In genomic region chr15:75578948-75579908, GRCh38 we compare ENCODE assay signal across 8 cellular contexts. TPM values are rescaled to one million over a fixed set of nuclear protein-coding genes. Genes with fewer than 3 reads are reported as not detected.
DNase-seq lines count a peak whose midpoint lies in the region; ATAC-seq, FAIRE-seq and TF ChIP-seq lines count a peak whose summit lies in the region.

TSS of gene PTPN9 (minus strand) at chr15:75579315. CDS start at chr15:75578776, 539 bp downstream.

- DNase-seq in 8988T (peak; percentile 46), NOMO-1 (lab: John Stamatoyannopoulos, UW; ENCODE audit: unreplicated experiment in 2 of 2) (peak; percentile 75 to 76), H1 (ENCODE audit: low read depth in 1 of 2, low spot score in 2 of 2) (peak; percentile 69 to 86), memory B cell (ENCODE audit: low spot score in 2 of 2) (peak; percentile 42 to 62)
- peak; percentile 40 to 49 for DNase-seq in activated CD8-positive, alpha-beta memory T cell treated with anti-CD3 and anti-CD28 coated beads for 4 hours (ENCODE audit: low read depth in 2 of 2)
- peak; percentile 43 to 68 (median 44) for DNase-seq in stimulated activated CD4-positive, alpha-beta T cell treated with anti-CD3 and anti-CD28 coated beads, TNF-alpha, amount 100 ng/mL, for 48 hours (ENCODE audit: low read depth in 3 of 3)

- H3K4me1 Mint-ChIP-seq in memory B cell = peaks cover 22% of the 10 kb centered on the region

- peak within 1 kb of the TSS; percentile 63 to 82 for H3K4me2 ChIP-seq in H1 (ENCODE audit: insufficient read depth in 1 of 2, low read depth in 2 of 2, low read length in 2 of 2)

- H3K79me1 ChIP-seq in H1 (ENCODE audit: low read depth, low read length) = peaks cover 4% of the 10 kb centered on the region

- peak within 1 kb of the TSS; percentile 75; the same call in 1 of the 2 replicates for H2BK20ac ChIP-seq in H1 (ENCODE audit: low read length)

- H3K23ac ChIP-seq in H1 (ENCODE audit: insufficient read length) = no peak within 1 kb of the TSS

- peak within 1 kb of the TSS; percentile 76; the same call in 1 of the 2 replicates for H3K27ac ChIP-seq in H1 (ENCODE audit: low read depth, low read length)

- TF ChIP-seq CTCF in H1 (IDR thresholded peaks at IDR 0.05; ENCODE audit: control extremely low read depth in 1 of 3, insufficient read depth in 1 of 3, low read depth in 1 of 3, low read length in 3 of 3) = peak in 2 of 3 experiments; percentile 40 to 47; a peak in 3 of 4 replicates

- WGBS in H1 (ENCODE audit: extremely low coverage in 1 of 2, insufficient coverage in 1 of 2, insufficient read length in 1 of 2, insufficient replicate concordance in 2 of 2, low coverage in 1 of 2, low lambda C conversion rate in 2 of 2, missing lambda C conversion rate in 1 of 2), 2 experiments = 3% methylated on average over 55 of the region's 77 CpGs; no CpG with 5 or more reads in 1 of the 2 experiments

- peak; percentile 47 to 71 for TF ChIP-seq POLR2A in H1 (IDR thresholded peaks at IDR 0.05; ENCODE audit: control extremely low read depth in 1 of 2, low read depth in 2 of 2, low read length in 2 of 2)

- peak within 1 kb of the TSS; percentile 78 for H3K4ac ChIP-seq in H1 (replicated peaks; ENCODE audit: insufficient read length, low read depth, low read length)

- ATAC-seq in GM18867 (IDR thresholded peaks at IDR 0.05; ENCODE audit: unreplicated experiment) (peak; percentile 63), HG03439 (IDR thresholded peaks at IDR 0.05; ENCODE audit: unreplicated experiment) (peak; percentile 49), memory B cell (ENCODE audit: low read depth) (peak; percentile 83)

- H3K4me3 ChIP-seq in H1 (ENCODE audit: extremely low read depth in 1 of 4, insufficient read depth in 2 of 4, low read depth in 3 of 4, low read length in 4 of 4) = peak within 1 kb of the TSS; percentile 92 to 96 (median 94)

- H3K18ac ChIP-seq in H1 (ENCODE audit: extremely low read depth, low read length) = peak within 1 kb of the TSS; percentile 78

- H3K9me3 Mint-ChIP-seq in memory B cell = no peaks in the 10 kb centered on the region

- CTCF ChIA-PET in H1 (lab: Charles Lee; ENCODE audit: partially characterized antibody) = interaction anchor here (0.8 to 2.2 kb wide), 6 partner anchors 11 to 126 kb away, joined by 3 to 8 read pairs (median 4); no protein-coding TSS in a partner anchor

- H3K36me3 ChIP-seq in H1 (ENCODE audit: control insufficient read depth in 2 of 4, insufficient read depth in 4 of 4, low read length in 3 of 4) = no peaks in the 10 kb centered on the region

- H4K91ac ChIP-seq in H1 (replicated peaks; ENCODE audit: insufficient read length, low read length) = peak within 1 kb of the TSS; percentile 81

- peaks cover 2 to 6% (median 4%) of the 10 kb centered on the region in 4 experiments; a peak in 6 of 7 replicates for H3K4me1 ChIP-seq in H1 (replicated peaks in 1 of 4; ENCODE audit: control insufficient read depth in 3 of 4, insufficient read depth in 4 of 4, low read length in 3 of 4)

- peak within 1 kb of the TSS; percentile 98 for H2AFZ ChIP-seq in H1 (ENCODE audit: low read length)

- no peak within 1 kb of the TSS for H2AK5ac ChIP-seq in H1 (ENCODE audit: low read depth, low read length)

- H3K23me2 ChIP-seq in H1 (ENCODE audit: low read depth, low read length) = peaks cover 5% of the 10 kb centered on the region; the same call in 1 of the 2 replicates

- no peak for FAIRE-seq in H1 (lab: Jason Lieb, UNC)

- H2BK120ac ChIP-seq in H1 (replicated peaks; ENCODE audit: low read depth, low read length) = peak within 1 kb of the TSS; percentile 92

- peaks cover 12 to 38% of the 10 kb centered on the region in 2 experiments for H3K79me2 ChIP-seq in H1 (ENCODE audit: control insufficient read depth in 1 of 2, insufficient read depth in 2 of 2, low read length in 2 of 2)

- no peak within 1 kb of the TSS for H3K14ac ChIP-seq in H1 (ENCODE audit: insufficient read length)

- peak in 1 of 2 experiments; percentile 23; a peak in 1 of 4 replicates for TF ChIP-seq RAD21 in H1 (IDR thresholded peaks at IDR 0.05 in 1 of 2, conservative IDR thresholded peaks at IDR 0.05 in 1 of 2; ENCODE audit: low read depth in 2 of 2, low read length in 2 of 2)

- no peaks in the 10 kb centered on the region for H3K27me3 ChIP-seq in H1 (replicated peaks in 1 of 4; ENCODE audit: control insufficient read depth in 3 of 4, extremely low read depth in 1 of 4, insufficient read depth in 3 of 4, low read length in 3 of 4)

- POLR2A ChIA-PET in H1 (lab: Charles Lee; ENCODE audit: partially characterized antibody) = interaction anchor here (0.8 to 2.6 kb wide), 16 partner anchors 8 to 211 kb away, joined by 3 to 28 read pairs (median 5); partner anchors contain the start of genes MAN2C1, SIN3A, SNUPN and SNX33

- H4K8ac ChIP-seq in H1 (ENCODE audit: extremely low read depth, insufficient read depth, low read length) = peak within 1 kb of the TSS; percentile 94

- H3K27ac Mint-ChIP-seq in memory B cell = peak within 1 kb of the TSS; percentile 88

- peak within 1 kb of the TSS; percentile 71 for H4K5ac ChIP-seq in H1 (ENCODE audit: insufficient read length, low read depth, low read length)

- peak within 1 kb of the TSS; percentile 82; the same call in 1 of the 2 replicates for H2BK5ac ChIP-seq in H1 (ENCODE audit: low read depth, low read length)

- peaks cover 1% of the 10 kb centered on the region for H3K36me3 Mint-ChIP-seq in memory B cell

- no peaks in the 10 kb centered on the region for H3K9me3 ChIP-seq in H1 (ENCODE audit: insufficient read depth in 2 of 2, low read depth in 1 of 2, low read length in 1 of 2)

- peaks cover 0 to 2% of the 10 kb centered on the region in 2 experiments for H4K20me1 ChIP-seq in H1 (replicated peaks in 1 of 2; ENCODE audit: control insufficient read depth in 1 of 2, insufficient read depth in 2 of 2, low read length in 2 of 2)

- H3K9ac ChIP-seq in H1 (replicated peaks in 1 of 4; ENCODE audit: extremely low read depth in 1 of 4, low read depth in 3 of 4, low read length in 3 of 4) = peak within 1 kb of the TSS; percentile 74 to 98 (median 86)

- H2BK15ac ChIP-seq in H1 (ENCODE audit: low read length) = 0 out of 2 replicates have a peak within 1 kb of the TSS, but pooled peaks have one; percentile 36

- peak within 1 kb of the TSS; percentile 91 for H3K4me3 Mint-ChIP-seq in memory B cell

- peak in 1 of 2 experiments; percentile 66; a peak in 1 of 3 replicates for TF ChIP-seq EP300 in H1 (IDR thresholded peaks at IDR 0.05; ENCODE audit: borderline replicate concordance in 1 of 2, low read depth in 2 of 2, low read length in 2 of 2)

- peak within 1 kb of the TSS; percentile 92 for H3K56ac ChIP-seq in H1 (replicated peaks; ENCODE audit: insufficient read length, low read depth, low read length)

- no peak within 1 kb of the TSS for H2BK12ac ChIP-seq in H1 (ENCODE audit: low read depth, low read length)

- no peaks in the 10 kb centered on the region for H3K27me3 Mint-ChIP-seq in memory B cell

TF ChIP-seq in H1, 55 proteins besides CTCF, POLR2A, EP300 and RAD21 (continues in another document):
- TF ChIP-seq JUND (IDR thresholded peaks at IDR 0.05; ENCODE audit: low read length) (0 out of 2 replicates have a peak, but pooled peaks have one; percentile 43), CHD1 (IDR thresholded peaks at IDR 0.05; ENCODE audit: low read depth, low read length) (no peak), SUZ12 (IDR thresholded peaks at IDR 0.05; ENCODE audit: low read length) (no peak), E2F6 (IDR thresholded peaks at IDR 0.05) (no peak), TAF1 (IDR thresholded peaks at IDR 0.05; ENCODE audit: low read depth, low read length) (0 out of 2 replicates have a peak, but pooled peaks have one; percentile 42), NANOG (IDR thresholded peaks at IDR 0.05; ENCODE audit: insufficient read depth, low read depth, low read length, poor library complexity, severe bottlenecking) (peak; percentile 33), GABPA (IDR thresholded peaks at IDR 0.05; ENCODE audit: borderline replicate concordance, insufficient read depth, low read length) (no peak), CREB1 (IDR thresholded peaks at IDR 0.05) (no peak), SIN3A (conservative IDR thresholded peaks at IDR 0.05 in 1 of 2, IDR thresholded peaks at IDR 0.05 in 1 of 2; ENCODE audit: low read depth in 1 of 2, low read length in 2 of 2) (peak; percentile 1 to 68; a peak in 2 of 4 replicates), HDAC2 (IDR thresholded peaks at IDR 0.05; ENCODE audit: borderline replicate concordance in 1 of 2, low read depth in 2 of 2, low read length in 2 of 2) (peak in 1 of 2 experiments; percentile 64; a peak in 1 of 4 replicates), CEBPB (IDR thresholded peaks at IDR 0.05; ENCODE audit: low read depth, low read length) (peak; percentile 24; the same call in 1 of the 2 replicates), JUN (IDR thresholded peaks at IDR 0.05; ENCODE audit: low read depth, low read length) (no peak), TBP (IDR thresholded peaks at IDR 0.05; ENCODE audit: low read depth, low read length) (peak; percentile 51), RFX5 (IDR thresholded peaks at IDR 0.05; ENCODE audit: borderline replicate concordance, low read depth, low read length) (no peak), RBBP5 (IDR thresholded peaks at IDR 0.05; ENCODE audit: borderline replicate concordance, low read depth, low read length) (peak; percentile 97; the same call in 1 of the 2 replicates), FOSL1 (IDR thresholded peaks at IDR 0.05; ENCODE audit: insufficient read depth, low read depth, low read length) (no peak), ATF3 (IDR thresholded peaks at IDR 0.05; ENCODE audit: insufficient read depth, low read depth, low read length) (no peak)

RNA-seq across cellular contexts. Expression of gene PTPN9, which starts in this region (rescaled TPM):
- 44.5 and 46.6 TPM in 2 replicates for total RNA-seq in H1 (2021; fragmentation: NEBNext Ultra II Directional; extraction: Animal tissue kit (Norgen Biotek cat#: 25700))
- polyA plus RNA-seq in H1 (2011; rRNA removed) = 49.7 and 57.4 TPM in 2 replicates
- polyA plus RNA-seq in H1 (2011; cell fraction: cytosol; rRNA removed) = 45.1 TPM
- polyA plus RNA-seq in H1 (2011; cell fraction: nucleus; rRNA removed) = 26.7 TPM
- 29.3 to 36.8 TPM (median 33.3 TPM) in 4 replicates for polyA plus RNA-seq in H1 (2012, experiment 1 of 2)
- polyA plus RNA-seq in H1 (2012, experiment 2 of 2) = 25.7 TPM
- polyA plus RNA-seq in H1 (2013, experiment 1 of 2) = 21.9 TPM
- 22.7 TPM for polyA plus RNA-seq in H1 (2013, experiment 2 of 2)
- polyA minus RNA-seq in H1 (2011; rRNA and poly(A)+ RNA removed) = 92.1 and 107 TPM in 2 replicates
- polyA minus RNA-seq in H1 (2011; cell fraction: cytosol; rRNA and poly(A)+ RNA removed) = 27.3 TPM
- polyA minus RNA-seq in H1 (2011; cell fraction: nucleus; rRNA and poly(A)+ RNA removed) = 29.0 TPM

Comparison
In these comparisons a context has a peak if more than half of its experiments do, and no peak if none do; other contexts are left out.
1. Peak in every context shown above with its lines: DNase-seq, ATAC-seq, H3K4me3 ChIP-seq and H3K27ac ChIP-seq.